8 cellular contexts compared by ENCODE assay signal in the genomic region with DNA sequence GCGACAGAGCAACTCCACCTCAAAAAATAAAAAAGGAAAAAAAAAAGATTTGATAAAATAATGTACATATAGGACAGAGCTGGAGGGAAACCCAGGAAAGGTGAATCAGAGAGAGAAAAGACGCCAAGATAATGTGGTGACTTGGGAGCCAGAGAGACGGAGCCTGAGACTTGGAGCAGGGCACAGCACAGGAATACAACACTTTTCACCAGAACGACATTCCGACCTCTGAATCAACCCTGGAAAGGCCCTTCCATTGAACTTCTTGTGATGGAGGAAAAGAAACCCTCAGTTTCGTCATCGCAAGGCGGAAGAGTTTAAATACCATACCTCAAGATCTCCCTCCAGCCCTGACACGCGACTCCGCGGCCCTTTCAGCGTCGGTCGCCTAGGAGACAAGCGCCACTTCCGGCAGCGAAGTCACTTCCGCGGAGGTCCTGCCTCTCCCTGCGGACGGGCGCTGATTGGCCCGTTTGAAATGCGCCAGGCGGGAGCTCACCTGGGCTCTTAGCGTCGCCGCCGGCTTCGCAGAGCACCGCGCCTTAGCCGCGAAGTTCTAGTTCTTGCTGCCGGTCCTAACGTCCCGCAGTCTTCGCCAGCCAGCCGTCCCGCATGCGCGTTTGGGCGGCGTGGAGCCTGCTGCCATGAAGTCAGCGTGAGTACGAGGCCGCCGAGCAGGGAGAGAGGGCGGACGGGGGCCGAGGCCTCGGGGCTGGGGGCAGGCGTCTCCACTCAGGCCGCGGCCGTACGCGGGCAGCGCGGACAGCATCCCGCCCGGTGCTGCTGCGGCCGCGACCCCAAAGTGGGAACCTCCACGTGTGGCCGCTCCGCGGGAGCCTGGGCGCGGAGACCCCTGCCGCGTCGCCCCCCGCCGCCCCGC. TPM values are rescaled to one million over a fixed set of nuclear protein-coding genes. Genes with fewer than 3 reads are reported as not detected.
DNase-seq lines count a peak whose midpoint lies in the region; ATAC-seq, FAIRE-seq and TF ChIP-seq lines count a peak whose summit lies in the region.

A gene (plus strand): TSS at position 528 of the 880 bp plus-strand sequence. CDS start 117 bp downstream, at position 645.

- peak; percentile 97 for ATAC-seq in GM19351 (IDR thresholded peaks at IDR 0.05; ENCODE audit: unreplicated experiment)
- ATAC-seq in HG03521 (IDR thresholded peaks at IDR 0.05; ENCODE audit: unreplicated experiment) = peak; percentile 90
- ATAC-seq in HepG2 = peak; percentile 98

- peaks cover 27% of the 10 kb centered on the region for H3K4me1 ChIP-seq in HepG2 (ENCODE audit: insufficient read depth, low read length)

- peak; percentile 63 to 64; a peak in 3 of 4 replicates for TF ChIP-seq POLR2A in HepG2 (IDR thresholded peaks at IDR 0.05; ENCODE audit: insufficient read depth in 1 of 2, low read depth in 2 of 2, low read length in 2 of 2)

- no peak for TF ChIP-seq EP300 in HepG2 (IDR thresholded peaks at IDR 0.05; ENCODE audit: low read depth in 2 of 2, low read length in 2 of 2)
- no peak for TF ChIP-seq EP300 in HepG2 (CRISPR knock-in tag; IDR thresholded peaks at IDR 0.05; ENCODE audit: borderline replicate concordance)

- H4K20me1 ChIP-seq in HepG2 (ENCODE audit: insufficient read depth, low read length) = no peaks in the 10 kb centered on the region; the same call in 1 of the 2 replicates

- 18% methylated on average over 5 of the region's 78 CpGs for WGBS in HepG2 (ENCODE audit: low lambda C conversion rate)

- no peaks in the 10 kb centered on the region for H3K9me3 ChIP-seq in HepG2 (ENCODE audit: low read length)

- 0 out of 2 replicates have a peak, but pooled peaks have one; percentile 3 for TF ChIP-seq CTCF in HepG2 (CRISPR knock-in tag; IDR thresholded peaks at IDR 0.05)

- CTCF ChIA-PET in HepG2 (lab: Yijun Ruan, JAX; ENCODE audit: low intra/inter-chr PET ratio, low total read pairs) = no interaction called here

- POLR2A ChIA-PET in HepG2 (lab: Yijun Ruan, JAX) = interaction anchor here (1.0 to 3.7 kb wide), 3 partner anchors 39 to 684 kb away, joined by 3 to 40 read pairs (median 8); a partner anchor contains a TSS

- TF ChIP-seq RAD21 in HepG2 (CRISPR knock-in tag; IDR thresholded peaks at IDR 0.05) = 0 out of 2 replicates have a peak, but pooled peaks have one; percentile 17

- intact Hi-C loops in HepG2 (cut with micrococcal nuclease; ENCODE audit: unreplicated experiment) = loop anchor here (2.0 kb wide), 1 partner anchor 49 kb away; no protein-coding TSS in a partner anchor

- H2AFZ ChIP-seq in HepG2 (ENCODE audit: low read length) = peak within 1 kb of the TSS; percentile 37

- DNase-seq in C1 segment of cervical spinal cord (lab: John Stamatoyannopoulos, UW) (peak in 13 of 14 donors; percentile 16 to 80 (median 60)), NCI-H748 treated with DMSO at 0.1 percent for 48 hours (lab: John Stamatoyannopoulos, UW) (peak; percentile 74), dermis microvascular lymphatic vessel endothelial cell (ENCODE audit: low read depth in 2 of 2) (peak; percentile 74 to 92), HepG2 (ENCODE audit: low spot score) (peak; percentile 87)
- DNase-seq in activated CD4-positive, alpha-beta T cell treated with anti-CD3 and anti-CD28 coated beads, Interleukin-2, amount 50 U/mL, for 24 hours (ENCODE audit: low read depth in 1 of 2, low spot score in 1 of 2) = peak; percentile 83 to 90
- DNase-seq in stimulated activated CD4-positive, alpha-beta T cell treated with anti-CD3 and anti-CD28 coated beads, Interleukin-4, amount 100 ng/mL, for 1 hour = peak; percentile 94

- H3K4me2 ChIP-seq in HepG2 (ENCODE audit: low read depth, low read length) = peak within 1 kb of the TSS; percentile 94

- TSS peak; percentile 84 for BruUV-seq in HepG2 (replicated peaks; lab: Mats Ljungman, UMichigan)

- H3K27ac ChIP-seq in HepG2 (ENCODE audit: extremely low read length, insufficient read depth, low read length) = peak within 1 kb of the TSS; percentile 83

- peak; percentile 84 for FAIRE-seq in HepG2 (lab: Jason Lieb, UNC)

- in situ Hi-C loops in HepG2 (cut with HindIII; ENCODE audit: extremely low pct_ligation_motif_present, low pct_unique_long_range_greater_than_20kb) = no loop called here

- peak within 1 kb of the TSS; percentile 90 for H3K9ac ChIP-seq in HepG2 (ENCODE audit: insufficient read depth, low read depth, low read length)

- peak within 1 kb of the TSS; percentile 77 to 98 (median 96) for H3K4me3 ChIP-seq in HepG2 (replicated peaks in 1 of 3; ENCODE audit: insufficient read depth in 1 of 3, low read depth in 2 of 3, low read length in 3 of 3)

- H3K27me3 ChIP-seq in HepG2 (ENCODE audit: control insufficient read depth in 1 of 2, insufficient read depth in 2 of 2, low read length in 2 of 2) = no peaks in the 10 kb centered on the region

- H3K36me3 ChIP-seq in HepG2 (replicated peaks in 1 of 2; ENCODE audit: control insufficient read depth in 1 of 2, insufficient read depth in 2 of 2, low read length in 2 of 2) = peaks cover 3 to 7% of the 10 kb centered on the region in 2 experiments; a peak in 4 of 5 replicates

- H3K79me2 ChIP-seq in HepG2 (ENCODE audit: insufficient read depth, low read length) = peaks cover 27% of the 10 kb centered on the region

TF ChIP-seq in HepG2, 621 proteins besides CTCF, POLR2A, EP300 and RAD21 (continues in another document):
- TF ChIP-seq FOXJ3 (CRISPR knock-in tag; IDR thresholded peaks at IDR 0.05; ENCODE audit: borderline replicate concordance) (no peak), SRY (CRISPR knock-in tag; IDR thresholded peaks at IDR 0.05) (peak; percentile 76; the same call in 1 of the 2 replicates), SMAD3 (CRISPR knock-in tag; IDR thresholded peaks at IDR 0.05) (peak; percentile 47; the same call in 1 of the 2 replicates), ZNF460 (CRISPR knock-in tag; IDR thresholded peaks at IDR 0.05; ENCODE audit: borderline replicate concordance) (no peak), SIN3B (IDR thresholded peaks at IDR 0.05; ENCODE audit: low read length) (peak; percentile 80), ZFP41 (CRISPR knock-in tag; IDR thresholded peaks at IDR 0.05; ENCODE audit: borderline replicate concordance) (peak; percentile 71; the same call in 1 of the 2 replicates), ETV6 (CRISPR knock-in tag; conservative IDR thresholded peaks at IDR 0.05) (no peak)
- TF ChIP-seq, protein P1, sequence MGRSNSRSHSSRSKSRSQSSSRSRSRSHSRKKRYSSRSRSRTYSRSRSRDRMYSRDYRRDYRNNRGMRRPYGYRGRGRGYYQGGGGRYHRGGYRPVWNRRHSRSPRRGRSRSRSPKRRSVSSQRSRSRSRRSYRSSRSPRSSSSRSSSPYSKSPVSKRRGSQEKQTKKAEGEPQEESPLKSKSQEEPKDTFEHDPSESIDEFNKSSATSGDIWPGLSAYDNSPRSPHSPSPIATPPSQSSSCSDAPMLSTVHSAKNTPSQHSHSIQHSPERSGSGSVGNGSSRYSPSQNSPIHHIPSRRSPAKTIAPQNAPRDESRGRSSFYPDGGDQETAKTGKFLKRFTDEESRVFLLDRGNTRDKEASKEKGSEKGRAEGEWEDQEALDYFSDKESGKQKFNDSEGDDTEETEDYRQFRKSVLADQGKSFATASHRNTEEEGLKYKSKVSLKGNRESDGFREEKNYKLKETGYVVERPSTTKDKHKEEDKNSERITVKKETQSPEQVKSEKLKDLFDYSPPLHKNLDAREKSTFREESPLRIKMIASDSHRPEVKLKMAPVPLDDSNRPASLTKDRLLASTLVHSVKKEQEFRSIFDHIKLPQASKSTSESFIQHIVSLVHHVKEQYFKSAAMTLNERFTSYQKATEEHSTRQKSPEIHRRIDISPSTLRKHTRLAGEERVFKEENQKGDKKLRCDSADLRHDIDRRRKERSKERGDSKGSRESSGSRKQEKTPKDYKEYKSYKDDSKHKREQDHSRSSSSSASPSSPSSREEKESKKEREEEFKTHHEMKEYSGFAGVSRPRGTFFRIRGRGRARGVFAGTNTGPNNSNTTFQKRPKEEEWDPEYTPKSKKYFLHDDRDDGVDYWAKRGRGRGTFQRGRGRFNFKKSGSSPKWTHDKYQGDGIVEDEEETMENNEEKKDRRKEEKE (IDR thresholded peaks at IDR 0.05) = no peak

RNA-seq across cellular contexts. Expression of the gene that starts here (rescaled TPM):
- total RNA-seq in dermis microvascular lymphatic vessel endothelial cell (9.1 and 20.4 TPM in 2 replicates), HepG2 (2016; rRNA removed; fragmentation: Illumina TruSeq; extraction: Trizol) (38.1 and 51.2 TPM in 2 replicates)
- total RNA-seq in HepG2 (2016; cell fraction: cytosol; rRNA removed; fragmentation: Illumina TruSeq; extraction: Trizol; ENCODE audit: low read depth) = 25.1 and 27.8 TPM in 2 replicates
- total RNA-seq in HepG2 (2016; cell fraction: insoluble cytoplasmic fraction; rRNA removed; fragmentation: Illumina TruSeq; extraction: Trizol) = 36.6 and 47.8 TPM in 2 replicates
- total RNA-seq in HepG2 (2016; cell fraction: membrane; rRNA removed; fragmentation: Illumina TruSeq; extraction: Trizol) = 11.1 and 11.6 TPM in 2 replicates
- total RNA-seq in HepG2 (2016; cell fraction: nucleus; rRNA removed; fragmentation: Illumina TruSeq; extraction: Trizol) = 35.8 and 39.8 TPM in 2 replicates
- 8.4 and 11.3 TPM in 2 replicates for polyA plus RNA-seq in HepG2 (2011; rRNA removed)
- polyA plus RNA-seq in HepG2 (2011; cell fraction: cytosol; rRNA removed) = 3.8 and 5.7 TPM in 2 replicates
- polyA plus RNA-seq in HepG2 (2011; cell fraction: nucleus; rRNA removed) = 18.6 and 25.3 TPM in 2 replicates
- 6.7 and 12.1 TPM in 2 replicates for polyA plus RNA-seq in HepG2 (2012)
- polyA plus RNA-seq in HepG2 (2016; cell fraction: cytosol; fragmentation: Illumina TruSeq; extraction: Trizol; ENCODE audit: low read depth) = 1.1 and 1.3 TPM in 2 replicates
- polyA plus RNA-seq in HepG2 (2016; cell fraction: insoluble cytoplasmic fraction; fragmentation: Illumina TruSeq; extraction: Trizol; ENCODE audit: low read depth) = 41.4 and 46.9 TPM in 2 replicates
- 2.8 and 3.7 TPM in 2 replicates for polyA plus RNA-seq in HepG2 (2016; cell fraction: membrane; fragmentation: Illumina TruSeq; extraction: Trizol; ENCODE audit: low read depth)
- polyA plus RNA-seq in HepG2 (2016; cell fraction: nucleus; fragmentation: Illumina TruSeq; extraction: Trizol; ENCODE audit: insufficient read depth, low read depth) = 51.9 and 52.6 TPM in 2 replicates
- 9.4 and 66.2 TPM in 2 replicates for polyA minus RNA-seq in HepG2 (2011; rRNA and poly(A)+ RNA removed; ENCODE audit: low replicate concordance)
- 5.4 and 6.8 TPM in 2 replicates for polyA minus RNA-seq in HepG2 (2011; cell fraction: cytosol; rRNA and poly(A)+ RNA removed)
- polyA minus RNA-seq in HepG2 (2011; cell fraction: nucleus; rRNA and poly(A)+ RNA removed) = 19.5 and 25.9 TPM in 2 replicates

Comparison
In these comparisons a context has a peak if more than half of its experiments do, and no peak if none do; other contexts are left out.
1. Peak in every context shown above with its lines: DNase-seq, ATAC-seq, H3K4me3 ChIP-seq and H3K27ac ChIP-seq.